ENCODE assay signal across 19 cellular contexts in the genomic region with DNA sequence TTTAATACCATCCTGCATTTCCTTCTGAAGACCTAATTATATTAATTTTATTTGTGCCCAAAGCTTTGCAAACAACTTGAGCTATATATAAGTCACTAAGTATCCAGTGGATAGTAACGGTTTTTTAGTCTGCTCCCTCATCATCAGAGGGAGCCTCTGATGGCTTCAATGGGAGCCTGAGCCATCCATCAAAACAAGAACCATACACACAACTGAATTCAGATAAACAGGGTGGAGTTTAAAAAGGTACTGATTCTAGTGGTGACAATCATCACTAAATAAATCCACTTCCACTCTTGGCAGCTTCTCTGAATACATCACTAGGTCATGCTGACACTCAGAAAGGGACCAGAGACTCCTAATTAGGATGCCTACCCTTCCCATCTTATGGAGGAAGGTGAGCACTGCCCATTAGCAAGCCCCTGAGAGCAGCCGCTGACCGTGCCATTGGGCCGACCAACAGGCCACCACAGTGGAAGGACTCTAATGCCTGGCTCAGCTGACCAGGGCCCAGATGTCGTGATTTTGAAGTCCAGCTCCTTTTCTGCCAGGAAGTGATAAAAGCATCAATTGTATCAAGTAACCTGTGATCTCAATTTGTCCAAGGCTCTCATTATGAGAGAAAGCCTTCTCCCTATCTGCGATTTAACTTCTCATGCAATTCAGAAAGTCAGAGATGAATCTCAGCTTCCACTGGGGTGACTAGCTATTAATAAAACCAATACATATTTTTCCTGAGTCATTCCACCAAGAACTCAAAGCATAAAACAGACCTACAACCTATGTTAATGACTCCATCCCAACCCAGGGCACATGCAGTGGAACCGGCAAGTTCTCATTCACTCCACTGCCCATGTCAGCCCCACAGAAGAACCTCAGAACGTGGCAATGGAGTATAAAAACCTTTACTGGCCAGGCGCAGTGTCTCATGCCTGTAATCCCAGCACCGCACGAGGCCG. TPM values are rescaled to one million over a fixed set of nuclear protein-coding genes. Genes with fewer than 3 reads are reported as not detected.
DNase-seq lines count a peak whose midpoint lies in the region; ATAC-seq and TF ChIP-seq lines count a peak whose summit lies in the region.
"Had no signal": no experiment of that assay in that cellular context is flagged by ENCODE, and none has a peak within 500 bp of the region (broad histone marks: within the 10 kb centered on the region; RNA-seq: fewer than 3 reads in every experiment).

No MANE protein-coding gene starts in this region.

- peaks cover 74% of the 10 kb centered on the region for H3K4me1 Mint-ChIP-seq in T-helper 1 cell treated with Interleukin-12 subunit alpha and Interleukin-12 subunit beta and Interleukin-4 antibody, amounts not matched to agents 30 μg/mL and 1 μg/mL, for 36 hours (ENCODE audit: low read depth)
- peaks cover 91 to 92% of the 10 kb centered on the region in 2 donors for H3K4me1 Mint-ChIP-seq in natural killer cell

- peaks cover 100% of the 10 kb centered on the region for H3K79me2 ChIP-seq in SU-DHL-6 (ENCODE audit: insufficient read depth, low read length)

- H3F3A ChIP-seq in SU-DHL-6 (ENCODE audit: insufficient read depth): peaks cover 17% of the 10 kb centered on the region; the same call in 1 of the 2 replicates

- H3K27me3 ChIP-seq in SU-DHL-6 (ENCODE audit: low read length): no peaks in the 10 kb centered on the region
- H3K27me3 ChIP-seq: tibial artery had no signal

- H3K4me2 ChIP-seq in SU-DHL-6 (ENCODE audit: low read depth, low read length, poor library complexity, severe bottlenecking): peak overlapping the region; percentile 58

- TF ChIP-seq CTCF in SU-DHL-6 (IDR thresholded peaks at IDR 0.05; ENCODE audit: insufficient read depth, low read length, poor library complexity, severe bottlenecking) (no peak), natural killer cell (IDR thresholded peaks at IDR 0.05) (no peak)

- no peaks in the 10 kb centered on the region for H3K36me3 ChIP-seq in SU-DHL-6 (ENCODE audit: low read length)
- H3K36me3 ChIP-seq: tibial artery had no signal

- no peak overlapping the region for H3K4me3 Mint-ChIP-seq in T-helper 1 cell treated with Interleukin-12 subunit alpha and Interleukin-12 subunit beta and Interleukin-4 antibody, amounts not matched to agents 30 μg/mL and 1 μg/mL, for 36 hours
- no peak overlapping the region for H3K4me3 Mint-ChIP-seq in natural killer cell
- H3K4me3 Mint-ChIP-seq: neural crest cell had no signal

- no peaks in the 10 kb centered on the region for H3K27me3 Mint-ChIP-seq in T-helper 1 cell treated with Interleukin-12 subunit alpha and Interleukin-12 subunit beta and Interleukin-4 antibody, amounts not matched to agents 30 μg/mL and 1 μg/mL, for 36 hours (ENCODE audit: low read depth)
- no peaks in the 10 kb centered on the region for H3K27me3 Mint-ChIP-seq in natural killer cell (ENCODE audit: low read depth in 2 of 2)
- H3K27me3 Mint-ChIP-seq: T-cell had no signal

- H2AFZ ChIP-seq in SU-DHL-6 (ENCODE audit: low read depth, low read length, severe bottlenecking): no peak overlapping the region
- H2AFZ ChIP-seq: GM23248 had no signal

- peak overlapping the region; percentile 34 for H3K27ac Mint-ChIP-seq in T-helper 1 cell treated with Interleukin-12 subunit alpha and Interleukin-12 subunit beta and Interleukin-4 antibody, amounts not matched to agents 30 μg/mL and 1 μg/mL, for 36 hours
- H3K27ac Mint-ChIP-seq in natural killer cell: peak overlapping the region; percentile 19 to 71

- H3K9me2 ChIP-seq in SU-DHL-6 (replicated peaks; ENCODE audit: insufficient read depth, low read length): no peaks in the 10 kb centered on the region

- ATAC-seq in natural killer cell: no peak
- ATAC-seq in HG02623 (IDR thresholded peaks at IDR 0.05; ENCODE audit: unreplicated experiment): no peak
- ATAC-seq in GM21529 (IDR thresholded peaks at IDR 0.05; ENCODE audit: unreplicated experiment): no peak
- ATAC-seq: T-cell had no signal

- intact Hi-C loops in natural killer cell (cut with micrococcal nuclease): no loop called here

- no peak overlapping the region for H3K4me3 ChIP-seq in SU-DHL-6 (ENCODE audit: insufficient read depth, low read length, poor library complexity, severe bottlenecking)
- H3K4me3 ChIP-seq: GM23248, tibial artery had no signal

- H3K9ac ChIP-seq in SU-DHL-6 (ENCODE audit: low read length): no peak overlapping the region
- H3K9ac ChIP-seq: GM23248 had no signal

- DNase-seq in T-helper 1 cell (no peak), ELR (ENCODE audit: low read depth) (peak; percentile 18), natural killer cell (no peak), erythroblast (lab: John Stamatoyannopoulos, UW) (no peak)
- DNase-seq: activated gamma-delta T cell treated with Interleukin-2 at 50 U/mL for 16 hours, aorta, C1 segment of cervical spinal cord, GM23248, hypothalamus, kidney glomerular epithelial cell, NCI-H146, NCI-H446, T-cell, tibial artery had no signal

- H3K9me3 ChIP-seq in SU-DHL-6 (ENCODE audit: insufficient read depth, low read length): no peaks in the 10 kb centered on the region
- H3K9me3 ChIP-seq: tibial artery had no signal

- peaks cover 41% of the 10 kb centered on the region for H3K36me3 Mint-ChIP-seq in T-helper 1 cell treated with Interleukin-12 subunit alpha and Interleukin-12 subunit beta and Interleukin-4 antibody, amounts not matched to agents 30 μg/mL and 1 μg/mL, for 36 hours (ENCODE audit: low read depth)
- H3K36me3 Mint-ChIP-seq in natural killer cell: no peaks in the 10 kb centered on the region

- peaks cover 45% of the 10 kb centered on the region; the same call in 1 of the 2 replicates for H4K20me1 ChIP-seq in SU-DHL-6 (ENCODE audit: low read depth, low read length)

- no peak for TF ChIP-seq POLR2A in erythroblast (IDR thresholded peaks at IDR 0.05; ENCODE audit: low read length)

- peak overlapping the region; percentile 76; the same call in 1 of the 2 replicates for H3K27ac ChIP-seq in SU-DHL-6 (ENCODE audit: low read depth, low read length)
- H3K27ac ChIP-seq: GM23248, tibial artery had no signal

- H3K9me3 Mint-ChIP-seq in T-helper 1 cell treated with Interleukin-12 subunit alpha and Interleukin-12 subunit beta and Interleukin-4 antibody, amounts not matched to agents 30 μg/mL and 1 μg/mL, for 36 hours: no peaks in the 10 kb centered on the region
- no peaks in the 10 kb centered on the region for H3K9me3 Mint-ChIP-seq in natural killer cell
- H3K9me3 Mint-ChIP-seq: neural crest cell, T-cell had no signal

RNA-seq across cellular contexts. Expression of a gene that starts 13.1 kb away (rescaled TPM):
- total RNA-seq in natural killer cell: 100 to 1,000 TPM in 2 of 3 donors, 10 to 100 TPM in 1; 79.3 to 115 (median 110) TPM
